In genomic region chr10:132546567-132547420, GRCh38 we compare ENCODE assay signal across 11 cellular contexts. TPM values are rescaled to one million over a fixed set of nuclear protein-coding genes. Genes with fewer than 3 reads are reported as not detected.
DNase-seq lines count a peak whose midpoint lies in the region; ATAC-seq and TF ChIP-seq lines count a peak whose summit lies in the region.
"Had no signal": no experiment of that assay in that cellular context is flagged by ENCODE, and none has a peak within 500 bp of the region (broad histone marks: within the 10 kb centered on the region; RNA-seq: fewer than 3 reads in every experiment).

No MANE protein-coding gene starts in this region.

- 63 to 68% (median 65%) methylated on average over 21 to 26 of the region's 26 CpGs for WGBS in spleen, 5 donors

- DNase-seq in NCI-H187 (lab: John Stamatoyannopoulos, UW) (peak; percentile 30 to 47), NCI-H187 treated with DMSO at 0.1 percent for 48 hours (lab: John Stamatoyannopoulos, UW) (no peak), NCI-H128 (lab: John Stamatoyannopoulos, UW; ENCODE audit: unreplicated experiment) (peak; percentile 7), glomerular visceral epithelial cell (ENCODE audit: extremely low spot score) (peak; percentile 94), spleen (peak; percentile 83)
- DNase-seq: effector memory CD8-positive, alpha-beta T cell; NCI-H2171 treated with DMSO at 0.1 percent for 48 hours had no signal

- no peaks in the 10 kb centered on the region for H3K9me3 ChIP-seq in spleen

- TF ChIP-seq POLR2A in spleen (IDR thresholded peaks at IDR 0.05) = no peak

- peak overlapping the region in 1 of 8 donors; percentile 3 for H3K4me3 ChIP-seq in spleen

- TF ChIP-seq CTCF in spleen (IDR thresholded peaks at IDR 0.05 in 8 of 11, conservative IDR thresholded peaks at IDR 0.05 in 3 of 11) = no peak

- no peaks in the 10 kb centered on the region for H3K27me3 ChIP-seq in spleen (replicated peaks in 1 of 7)

- ATAC-seq in GM19467 (IDR thresholded peaks at IDR 0.05; ENCODE audit: unreplicated experiment) (no peak), HG02973 (IDR thresholded peaks at IDR 0.05; ENCODE audit: unreplicated experiment) (no peak), GM21360 (IDR thresholded peaks at IDR 0.05; ENCODE audit: unreplicated experiment) (no peak)

- peaks cover 0 to 13% (median 0%) of the 10 kb centered on the region in 6 donors for H3K36me3 ChIP-seq in spleen

- H3K4me1 ChIP-seq in spleen = peaks cover 45 to 100% (median 87%) of the 10 kb centered on the region in 6 donors

- intact Hi-C loops in spleen (cut with DNase I; ENCODE audit: low total_unique reads) = no loop called here

- peak overlapping the region; percentile 27 to 77 (median 57) for H3K27ac ChIP-seq in spleen
- H3K27ac ChIP-seq: parathyroid adenoma had no signal

RNA-seq across cellular contexts. Expression of gene INPP5A, which starts 9.2 kb away (rescaled TPM):
- 10 to 100 TPM; 24.7 to 41.3 (median 33.7) TPM for total RNA-seq in spleen
- 10 to 100 TPM; 11.1 to 16.5 (median 11.7) TPM for polyA plus RNA-seq in spleen
